1 cellular context compared by ENCODE assay signal in the genomic region with DNA sequence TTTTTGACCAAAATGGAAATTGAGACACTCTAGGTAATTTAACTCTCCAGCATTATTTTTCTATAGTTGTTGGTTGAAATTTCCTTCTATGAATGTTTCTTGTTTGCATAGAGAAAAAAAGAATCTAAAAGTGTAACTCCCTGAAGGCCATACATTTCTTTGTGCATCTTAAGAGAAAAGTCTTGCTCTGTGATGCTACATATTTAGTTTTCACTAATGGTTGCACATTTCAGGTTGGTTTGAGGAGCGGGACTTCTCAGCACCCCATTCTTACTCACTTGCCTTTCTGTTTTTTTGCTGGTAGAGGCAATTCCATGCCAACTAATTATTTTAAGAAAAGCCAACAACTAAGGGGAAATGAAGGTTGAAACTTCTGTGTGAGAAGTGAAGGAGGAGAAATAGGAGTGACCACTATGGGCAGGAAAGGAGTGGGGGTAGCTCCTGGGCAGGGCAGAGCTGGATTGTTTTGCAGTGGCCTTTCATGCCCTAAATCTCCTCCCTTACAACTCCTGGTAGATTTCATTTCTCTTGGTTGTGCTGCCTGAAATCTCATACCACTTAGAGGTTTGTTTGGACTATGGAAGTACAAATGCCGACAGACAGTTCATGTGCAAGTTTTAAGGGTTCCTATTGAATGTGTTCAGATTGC.
TF ChIP-seq lines count a peak whose summit lies in the region.

No MANE protein-coding gene starts in this region.

TF ChIP-seq in H1, 55 proteins besides CTCF, POLR2A, EP300 and RAD21:
- no peak for TF ChIP-seq SP2 (IDR thresholded peaks at IDR 0.05; ENCODE audit: low read length)
- TF ChIP-seq MAFK (IDR thresholded peaks at IDR 0.05; ENCODE audit: low read depth, low read length) = no peak
- no peak for TF ChIP-seq KDM4A (IDR thresholded peaks at IDR 0.05; ENCODE audit: low read depth, low read length, severe bottlenecking)
- no peak for TF ChIP-seq HDAC2 (IDR thresholded peaks at IDR 0.05; ENCODE audit: borderline replicate concordance in 1 of 2, low read depth in 2 of 2, low read length in 2 of 2)
- no peak for TF ChIP-seq TEAD4 (IDR thresholded peaks at IDR 0.05; ENCODE audit: low read depth, low read length)
- no peak for TF ChIP-seq ZNF274 (IDR thresholded peaks at IDR 0.05; ENCODE audit: borderline replicate concordance, extremely low read depth, low read length)
- TF ChIP-seq RXRA (IDR thresholded peaks at IDR 0.05; ENCODE audit: insufficient read depth, low read depth, low read length) = no peak
- TF ChIP-seq, protein P1, sequence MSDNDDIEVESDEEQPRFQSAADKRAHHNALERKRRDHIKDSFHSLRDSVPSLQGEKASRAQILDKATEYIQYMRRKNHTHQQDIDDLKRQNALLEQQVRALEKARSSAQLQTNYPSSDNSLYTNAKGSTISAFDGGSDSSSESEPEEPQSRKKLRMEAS (IDR thresholded peaks at IDR 0.05) = no peak
- TF ChIP-seq SIN3A (conservative IDR thresholded peaks at IDR 0.05 in 1 of 2, IDR thresholded peaks at IDR 0.05 in 1 of 2; ENCODE audit: low read depth in 1 of 2, low read length in 2 of 2) = no peak
- no peak for TF ChIP-seq BACH1 (IDR thresholded peaks at IDR 0.05; ENCODE audit: low read length)
- TF ChIP-seq TAF1 (IDR thresholded peaks at IDR 0.05; ENCODE audit: low read depth, low read length) = no peak
- TF ChIP-seq POU5F1 (IDR thresholded peaks at IDR 0.05; ENCODE audit: low read depth, low read length) = no peak
- no peak for TF ChIP-seq TAF7 (optimal IDR thresholded peaks at IDR 0.05; ENCODE audit: borderline replicate concordance, low read depth, low read length)
- TF ChIP-seq YY1 (IDR thresholded peaks at IDR 0.05; ENCODE audit: low read depth, low read length) = no peak
- TF ChIP-seq SP4 (IDR thresholded peaks at IDR 0.05; ENCODE audit: low read length) = no peak
- no peak for TF ChIP-seq TCF12 (IDR thresholded peaks at IDR 0.05; ENCODE audit: low read depth, low read length)
- TF ChIP-seq NANOG (IDR thresholded peaks at IDR 0.05; ENCODE audit: insufficient read depth, low read depth, low read length, poor library complexity, severe bottlenecking) = no peak
- TF ChIP-seq PHF8 (conservative IDR thresholded peaks at IDR 0.05; ENCODE audit: low read depth, low read length) = no peak
- TF ChIP-seq HDAC6 (IDR thresholded peaks at IDR 0.05; ENCODE audit: low read depth, low read length) = no peak
